In the genomic region with DNA sequence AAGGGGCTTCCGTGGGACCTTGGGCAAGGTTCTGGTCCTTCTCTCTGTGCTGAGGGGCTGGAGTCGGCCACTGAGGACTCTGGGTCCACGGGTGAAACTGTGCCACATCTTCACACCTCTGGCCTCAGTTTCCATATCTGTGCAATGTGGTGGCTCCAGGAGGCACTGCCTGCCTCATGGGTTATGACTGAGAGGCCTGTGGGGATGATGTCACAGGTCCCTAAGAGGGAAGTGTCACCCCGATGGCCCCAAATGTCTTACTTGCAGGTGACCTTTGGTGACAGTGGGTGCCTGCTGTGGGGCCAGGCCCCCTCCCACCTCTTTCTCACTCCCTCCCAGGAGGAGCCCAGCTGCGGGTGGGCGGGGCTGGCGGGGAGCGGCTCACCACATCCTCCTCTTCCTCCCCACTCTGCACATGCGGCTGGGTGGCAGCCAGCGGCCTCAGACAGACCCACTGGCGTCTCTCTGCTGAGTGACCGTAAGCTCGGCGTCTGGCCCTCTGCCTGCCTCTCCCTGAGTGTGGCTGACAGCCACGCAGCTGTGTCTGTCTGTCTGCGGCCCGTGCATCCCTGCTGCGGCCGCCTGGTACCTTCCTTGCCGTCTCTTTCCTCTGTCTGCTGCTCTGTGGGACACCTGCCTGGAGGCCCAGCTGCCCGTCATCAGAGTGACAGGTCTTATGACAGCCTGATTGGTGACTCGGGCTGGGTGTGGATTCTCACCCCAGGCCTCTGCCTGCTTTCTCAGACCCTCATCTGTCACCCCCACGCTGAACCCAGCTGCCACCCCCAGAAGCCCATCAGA, we compare ENCODE assay signal across 9 cellular contexts. TPM values are rescaled to one million over a fixed set of nuclear protein-coding genes. Genes with fewer than 3 reads are reported as not detected.
DNase-seq lines count a peak whose midpoint lies in the region; ATAC-seq, FAIRE-seq and TF ChIP-seq lines count a peak whose summit lies in the region.
"Had no signal": no experiment of that assay in that cellular context is flagged by ENCODE, and none has a peak within 500 bp of the region (broad histone marks: within the 10 kb centered on the region; RNA-seq: fewer than 3 reads in every experiment).

A gene (plus strand): TSS at position 407 of the 801 bp plus-strand sequence. CDS start 27,898 bp downstream, outside the sequence.

- H3K4me3 ChIP-seq in HepG2 (replicated peaks in 1 of 3; ENCODE audit: insufficient read depth in 1 of 3, low read depth in 2 of 3, low read length in 3 of 3), result no peak within 1 kb of the TSS
- H3K4me3 ChIP-seq: tibial artery had no signal

- no peak for TF ChIP-seq POLR2A in HepG2 (IDR thresholded peaks at IDR 0.05; ENCODE audit: insufficient read depth in 1 of 2, low read depth in 2 of 2, low read length in 2 of 2)

- no peaks in the 10 kb centered on the region for H3K79me2 ChIP-seq in HepG2 (ENCODE audit: insufficient read depth, low read length)

- intact Hi-C loops in CD4-positive, alpha-beta T cell (cut with DNase I, micrococcal nuclease), result loop anchor here (1.0 to 5.0 kb wide), 5 partner anchors 27 to 167 kb away; no protein-coding TSS in a partner anchor
- intact Hi-C loops in HepG2 (cut with micrococcal nuclease; ENCODE audit: unreplicated experiment), result no loop called here

- peaks cover 37% of the 10 kb centered on the region for H3K36me3 Mint-ChIP-seq in CD4-positive, alpha-beta T cell (ENCODE audit: low read depth)
- H3K36me3 Mint-ChIP-seq in T-cell, result no peaks in the 10 kb centered on the region
- peaks cover 15% of the 10 kb centered on the region for H3K36me3 Mint-ChIP-seq in activated naive CD8-positive, alpha-beta T cell

- TF ChIP-seq CTCF in CD4-positive, alpha-beta T cell (IDR thresholded peaks at IDR 0.05), result no peak
- TF ChIP-seq CTCF in HepG2 (CRISPR knock-in tag; IDR thresholded peaks at IDR 0.05), result no peak

- POLR2A ChIA-PET in CD4-positive, alpha-beta T cell (lab: Charles Lee), result interaction anchor here (0.7 to 9.2 kb wide), 24 partner anchors 9 to 233 kb away, joined by 3 to 134 read pairs (median 6); a partner anchor contains a TSS
- POLR2A ChIA-PET in T-cell (lab: Charles Lee), result interaction anchor here (0.5 to 6.8 kb wide), 11 partner anchors 10 to 232 kb away, joined by 3 to 88 read pairs (median 5); a partner anchor contains a TSS
- POLR2A ChIA-PET in HepG2 (lab: Yijun Ruan, JAX), result no interaction called here

- H2AFZ ChIP-seq in HepG2 (ENCODE audit: low read length), result no peak within 1 kb of the TSS

- TF ChIP-seq EP300 in HepG2 (IDR thresholded peaks at IDR 0.05; ENCODE audit: low read depth in 2 of 2, low read length in 2 of 2) (no peak), HepG2 (CRISPR knock-in tag; IDR thresholded peaks at IDR 0.05; ENCODE audit: borderline replicate concordance) (no peak)

- no peak within 1 kb of the TSS for H3K9ac ChIP-seq in HepG2 (ENCODE audit: insufficient read depth, low read depth, low read length)

- 9% methylated on average over 8 of the region's 23 CpGs for WGBS in HepG2 (ENCODE audit: low lambda C conversion rate)

- H3K27ac Mint-ChIP-seq in CD4-positive, alpha-beta T cell, result peak within 1 kb of the TSS; percentile 90
- H3K27ac Mint-ChIP-seq in T-cell, result peak within 1 kb of the TSS; percentile 96 to 97
- peak within 1 kb of the TSS; percentile 99 for H3K27ac Mint-ChIP-seq in activated naive CD8-positive, alpha-beta T cell

- peak; percentile 81 for ATAC-seq in CD4-positive, alpha-beta T cell (ENCODE audit: poor library complexity)
- peak; percentile 53 for ATAC-seq in GM19452 (IDR thresholded peaks at IDR 0.05; ENCODE audit: unreplicated experiment)
- peak; percentile 35 for ATAC-seq in HG03469 (IDR thresholded peaks at IDR 0.05; ENCODE audit: unreplicated experiment)
- peak; percentile 82 to 89 (median 86) for ATAC-seq in T-cell (replicated peaks in 1 of 4)
- ATAC-seq in HepG2, result peak; percentile 46

- no peak for FAIRE-seq in HepG2 (lab: Jason Lieb, UNC)

- H4K20me1 ChIP-seq in HepG2 (ENCODE audit: insufficient read depth, low read length), result no peaks in the 10 kb centered on the region

- peak within 1 kb of the TSS; percentile 94 for H3K27ac ChIP-seq in CD4-positive, alpha-beta T cell (ENCODE audit: low read depth, low read length)
- H3K27ac ChIP-seq in HepG2 (ENCODE audit: extremely low read length, insufficient read depth, low read length), result no peak within 1 kb of the TSS
- H3K27ac ChIP-seq: tibial artery had no signal

- no TSS peak for BruUV-seq in HepG2 (replicated peaks; lab: Mats Ljungman, UMichigan)

- no peaks in the 10 kb centered on the region for H3K9me3 Mint-ChIP-seq in CD4-positive, alpha-beta T cell
- no peaks in the 10 kb centered on the region for H3K9me3 Mint-ChIP-seq in T-cell
- no peaks in the 10 kb centered on the region for H3K9me3 Mint-ChIP-seq in activated naive CD8-positive, alpha-beta T cell (ENCODE audit: low read depth)

- CTCF ChIA-PET in CD4-positive, alpha-beta T cell (lab: Charles Lee), result interaction anchor here (0.5 to 3.6 kb wide), 8 partner anchors 19 to 230 kb away, joined by 3 to 18 read pairs (median 4); no protein-coding TSS in a partner anchor
- CTCF ChIA-PET in T-cell (lab: Charles Lee) (interaction anchor here (0.5 to 3.2 kb wide), 7 partner anchors 34 to 292 kb away, joined by 3 to 17 read pairs (median 4); no protein-coding TSS in a partner anchor), HepG2 (lab: Yijun Ruan, JAX; ENCODE audit: low intra/inter-chr PET ratio, low total read pairs) (no interaction called here)

- TF ChIP-seq RAD21 in HepG2 (CRISPR knock-in tag; IDR thresholded peaks at IDR 0.05), result no peak

- H3K4me2 ChIP-seq in HepG2 (ENCODE audit: low read depth, low read length), result 0 out of 2 replicates have a peak within 1 kb of the TSS, but pooled peaks have one; percentile 15

- DNase-seq in CD4-positive, alpha-beta T cell, result peak; percentile 76 to 95 (median 86)
- DNase-seq in T-cell, result peak; percentile 76 to 95 (median 88)
- DNase-seq in HepG2 (ENCODE audit: low spot score), result no peak
- DNase-seq in stimulated activated CD8-positive, alpha-beta memory T cell treated with anti-CD3 and anti-CD28 coated beads, Interleukin-4, amount 100 ng/mL, for 4 hours (ENCODE audit: low read depth in 2 of 2, low spot score in 1 of 2), result peak; percentile 66 to 92
- DNase-seq in NCI-H82 (lab: John Stamatoyannopoulos, UW), result no peak

- peak within 1 kb of the TSS; percentile 98 for H3K4me3 Mint-ChIP-seq in CD4-positive, alpha-beta T cell
- H3K4me3 Mint-ChIP-seq in T-cell, result peak within 1 kb of the TSS; percentile 88 to 99 (median 92)
- peak within 1 kb of the TSS; percentile 98 for H3K4me3 Mint-ChIP-seq in activated naive CD8-positive, alpha-beta T cell

- H3K9me3 ChIP-seq in CD4-positive, alpha-beta T cell (ENCODE audit: control insufficient read depth, low read length), result no peaks in the 10 kb centered on the region
- H3K9me3 ChIP-seq in HepG2 (ENCODE audit: low read length), result no peaks in the 10 kb centered on the region

- no peaks in the 10 kb centered on the region for H3K36me3 ChIP-seq in HepG2 (replicated peaks in 1 of 2; ENCODE audit: control insufficient read depth in 1 of 2, insufficient read depth in 2 of 2, low read length in 2 of 2)
- H3K36me3 ChIP-seq: tibial artery had no signal

- no peaks in the 10 kb centered on the region for H3K27me3 Mint-ChIP-seq in CD4-positive, alpha-beta T cell
- H3K27me3 Mint-ChIP-seq in T-cell, result no peaks in the 10 kb centered on the region
- no peaks in the 10 kb centered on the region for H3K27me3 Mint-ChIP-seq in activated naive CD8-positive, alpha-beta T cell

- no peaks in the 10 kb centered on the region for H3K27me3 ChIP-seq in CD4-positive, alpha-beta T cell (ENCODE audit: control insufficient read depth, insufficient read depth, low read length)
- peaks cover 15 to 52% of the 10 kb centered on the region in 2 experiments for H3K27me3 ChIP-seq in HepG2 (ENCODE audit: control insufficient read depth in 1 of 2, insufficient read depth in 2 of 2, low read length in 2 of 2)

- in situ Hi-C loops in HepG2 (cut with HindIII; ENCODE audit: extremely low pct_ligation_motif_present, low pct_unique_long_range_greater_than_20kb), result no loop called here

- peaks cover 79% of the 10 kb centered on the region for H3K4me1 Mint-ChIP-seq in CD4-positive, alpha-beta T cell (ENCODE audit: low read depth)
- peaks cover 59 to 77% (median 74%) of the 10 kb centered on the region in 3 donors for H3K4me1 Mint-ChIP-seq in T-cell
- H3K4me1 Mint-ChIP-seq in activated naive CD8-positive, alpha-beta T cell (ENCODE audit: low read depth), result peaks cover 47% of the 10 kb centered on the region

- peaks cover 14% of the 10 kb centered on the region for H3K4me1 ChIP-seq in HepG2 (ENCODE audit: insufficient read depth, low read length)

TF ChIP-seq in HepG2, 621 proteins besides CTCF, POLR2A, EP300 and RAD21:
- TF ChIP-seq IKZF4 (CRISPR knock-in tag; IDR thresholded peaks at IDR 0.05; ENCODE audit: borderline replicate concordance, low read depth, not compliant biosample characterization) (no peak), CHCHD3 (CRISPR knock-in tag; IDR thresholded peaks at IDR 0.05) (no peak), CREB1 (IDR thresholded peaks at IDR 0.05) (0 out of 2 replicates have a peak, but pooled peaks have one; percentile 12), CREB1 (CRISPR knock-in tag; IDR thresholded peaks at IDR 0.05) (no peak)

RNA-seq across cellular contexts. Expression of the gene that starts here (rescaled TPM):
- total RNA-seq in CD4-positive, alpha-beta T cell, result 10 to 100 TPM; 34.5 to 34.8 TPM
- 10 to 100 TPM; 35.6 to 44.3 (median 38.2) TPM for total RNA-seq in T-cell
- 0.17 and 0.64 TPM in 2 replicates for total RNA-seq in HepG2 (2016; rRNA removed; fragmentation: Illumina TruSeq; extraction: Trizol)
- total RNA-seq in HepG2 (2016; cell fraction: cytosol; rRNA removed; fragmentation: Illumina TruSeq; extraction: Trizol; ENCODE audit: low read depth), result not detected in 2 replicates
- 0.22 and 0.43 TPM in 2 replicates for total RNA-seq in HepG2 (2016; cell fraction: insoluble cytoplasmic fraction; rRNA removed; fragmentation: Illumina TruSeq; extraction: Trizol)
- 0.22 and 0.45 TPM in 2 replicates for total RNA-seq in HepG2 (2016; cell fraction: membrane; rRNA removed; fragmentation: Illumina TruSeq; extraction: Trizol)
- 0.28 and 0.40 TPM in 2 replicates for total RNA-seq in HepG2 (2016; cell fraction: nucleus; rRNA removed; fragmentation: Illumina TruSeq; extraction: Trizol)
- 0.49 and 1.6 TPM in 2 replicates for polyA plus RNA-seq in HepG2 (2011; rRNA removed)
- polyA plus RNA-seq in HepG2 (2011; cell fraction: cytosol; rRNA removed), result 0.62 and 1.4 TPM in 2 replicates
- polyA plus RNA-seq in HepG2 (2011; cell fraction: nucleus; rRNA removed), result 0.34 and 1.6 TPM in 2 replicates
- 1.1 and 2.8 TPM in 2 replicates for polyA plus RNA-seq in HepG2 (2012)
- polyA plus RNA-seq in HepG2 (2016; cell fraction: cytosol; fragmentation: Illumina TruSeq; extraction: Trizol; ENCODE audit: low read depth), result 0.07 and 0.09 TPM in 2 replicates
- polyA plus RNA-seq in HepG2 (2016; cell fraction: insoluble cytoplasmic fraction; fragmentation: Illumina TruSeq; extraction: Trizol; ENCODE audit: low read depth), result 0.14 and 0.21 TPM in 2 replicates
- 0.06 and 0.12 TPM in 2 replicates for polyA plus RNA-seq in HepG2 (2016; cell fraction: membrane; fragmentation: Illumina TruSeq; extraction: Trizol; ENCODE audit: low read depth)
- 0.35 and 0.56 TPM in 2 replicates for polyA plus RNA-seq in HepG2 (2016; cell fraction: nucleus; fragmentation: Illumina TruSeq; extraction: Trizol; ENCODE audit: insufficient read depth, low read depth)
- 0.56 and 3.1 TPM in 2 replicates for polyA minus RNA-seq in HepG2 (2011; rRNA and poly(A)+ RNA removed; ENCODE audit: low replicate concordance)
- 0.88 and 1.1 TPM in 2 replicates for polyA minus RNA-seq in HepG2 (2011; cell fraction: cytosol; rRNA and poly(A)+ RNA removed)
- 0.26 and 0.87 TPM in 2 replicates for polyA minus RNA-seq in HepG2 (2011; cell fraction: nucleus; rRNA and poly(A)+ RNA removed)

Comparison
In these comparisons a context has a peak if more than half of its experiments do, and no peak if none do; other contexts are left out.
1. RNA of the gene that starts here (total RNA-seq): 35.6 to 44.3 TPM in T-cell and 34.5 to 34.8 TPM in CD4-positive, alpha-beta T cell; 0.17 to 0.64 TPM in HepG2; every median in the first group is over 10 times any median in the second.
2. ATAC-seq: peak in every context shown above with its lines; median percentile 86 in T-cell; 81 in CD4-positive, alpha-beta T cell; 53 in GM19452; 46 in HepG2; 35 in HG03469.
3. DNase-seq: peak in CD4-positive, alpha-beta T cell (10 of 10), T-cell (34 of 34) and stimulated activated CD8-positive, alpha-beta memory T cell treated with anti-CD3 and anti-CD28 coated beads, Interleukin-4, amount 100 ng/mL, for 4 hours (2 of 2); none in HepG2 (single experiment) and NCI-H82 (single experiment).
4. Peak in every context shown above with its lines, with median percentiles within 50 percentile points of each other: H3K27ac Mint-ChIP-seq and H3K4me3 Mint-ChIP-seq.